Comparison of ENCODE assay signal across 25 cellular contexts in genomic region chr7:85950871-85951270, GRCh38.
"Had no signal": no experiment of that assay in that cellular context is flagged by ENCODE, and none has a peak within 500 bp of the region (broad histone marks: within the 10 kb centered on the region; RNA-seq: fewer than 3 reads in every experiment).

No MANE protein-coding gene starts in this region.

- DNase-seq: colonic mucosa; cortex of kidney; effector CD8-positive, alpha-beta T cell; effector memory CD8-positive, alpha-beta T cell; endodermal cell; erythroblast; esophagus squamous epithelium; foreskin fibroblast; foreskin melanocyte; gastrocnemius medialis; glutamatergic neuron; head of caudate nucleus; heart right ventricle; hippocampal formation; left cardiac atrium; left lung; left ventricle myocardium superior; lower lobe of right lung; mesenchymal stem cell; mucosa of descending colon had no signal

- H3K27me3 ChIP-seq: colonic mucosa, esophagus squamous epithelium, gastrocnemius medialis, heart right ventricle, left lung had no signal

- H3K36me3 ChIP-seq: colonic mucosa, esophagus squamous epithelium, gastrocnemius medialis, heart right ventricle, left lung, lower lobe of right lung had no signal

- H3K9me3 ChIP-seq: colonic mucosa, gastrocnemius medialis had no signal

- ATAC-seq: effector memory CD8-positive, alpha-beta T cell; esophagus mucosa; gastrocnemius medialis; heart right ventricle; left cardiac atrium; left lung; left ventricle myocardium superior; lower lobe of right lung; mucosa of descending colon had no signal

- H3K4me3 ChIP-seq: colonic mucosa, esophagus squamous epithelium, gastrocnemius medialis, heart right ventricle, left lung, lower lobe of right lung, mucosa of descending colon had no signal

- FAIRE-seq: endometrium, islet of Langerhans, keratinocyte had no signal

- H3K27ac ChIP-seq: colonic mucosa, epithelial cell of prostate, esophagus squamous epithelium, gastrocnemius medialis, heart right ventricle, left lung, lower lobe of right lung had no signal

- H3K4me1 ChIP-seq: colonic mucosa, esophagus squamous epithelium, gastrocnemius medialis, heart right ventricle, left lung, lower lobe of right lung had no signal
